ENCODE assay signal across 1 cellular context in the genomic region with DNA sequence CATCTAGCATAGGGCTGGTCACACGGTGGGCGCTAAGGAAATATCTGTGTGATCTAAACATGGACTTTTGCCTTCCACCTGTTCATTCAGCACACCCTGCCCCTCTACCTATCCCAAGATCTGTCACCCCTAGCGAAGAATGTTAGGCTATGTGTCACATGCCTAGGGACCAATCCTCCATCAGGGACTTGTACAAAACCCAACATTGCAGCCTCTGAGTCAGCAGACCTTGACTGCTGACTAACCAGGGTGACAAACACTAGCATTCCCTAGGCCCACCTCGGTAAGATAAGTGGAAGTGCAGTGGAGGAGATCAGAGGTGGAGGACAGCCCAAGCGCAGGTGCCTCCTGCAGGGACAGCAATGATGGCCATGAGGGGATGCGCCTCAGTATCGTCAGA.
TF ChIP-seq lines count a peak whose summit lies in the region.

No MANE protein-coding gene starts in this region.

TF ChIP-seq in H1, 55 proteins besides CTCF, POLR2A, EP300 and RAD21:
- TF ChIP-seq HDAC2 (IDR thresholded peaks at IDR 0.05; ENCODE audit: borderline replicate concordance in 1 of 2, low read depth in 2 of 2, low read length in 2 of 2) = no peak
- no peak for TF ChIP-seq SP1 (IDR thresholded peaks at IDR 0.05; ENCODE audit: low read depth, low read length)
- TF ChIP-seq PHF8 (conservative IDR thresholded peaks at IDR 0.05; ENCODE audit: low read depth, low read length) = no peak
- TF ChIP-seq RNF2 (IDR thresholded peaks at IDR 0.05; ENCODE audit: borderline replicate concordance, low read depth, low read length, missing control alignments, poor library complexity, severe bottlenecking) = no peak
- TF ChIP-seq GABPA (IDR thresholded peaks at IDR 0.05; ENCODE audit: borderline replicate concordance, insufficient read depth, low read length) = no peak
- no peak for TF ChIP-seq HDAC6 (IDR thresholded peaks at IDR 0.05; ENCODE audit: low read depth, low read length)
- no peak for TF ChIP-seq SP4 (IDR thresholded peaks at IDR 0.05; ENCODE audit: low read length)
- no peak for TF ChIP-seq BCL11A (IDR thresholded peaks at IDR 0.05; ENCODE audit: low read depth in 2 of 2, low read length in 2 of 2)
